9 cellular contexts compared by ENCODE assay signal in genomic region chr17:5078106-5079028, GRCh38. TPM values are rescaled to one million over a fixed set of nuclear protein-coding genes. Genes with fewer than 3 reads are reported as not detected.
DNase-seq lines count a peak whose midpoint lies in the region; ATAC-seq, FAIRE-seq and TF ChIP-seq lines count a peak whose summit lies in the region.
"Had no signal": no experiment of that assay in that cellular context is flagged by ENCODE, and none has a peak within 500 bp of the region (broad histone marks: within the 10 kb centered on the region; RNA-seq: fewer than 3 reads in every experiment).

TSS of gene ZFP3 (plus strand) at chr17:5078467. CDS start at chr17:5091505, 13,038 bp downstream.

- no peaks in the 10 kb centered on the region for H3K27me3 ChIP-seq in liver (ENCODE audit: control insufficient read depth in 4 of 4, insufficient read depth in 4 of 4, low read length in 3 of 4)
- no peaks in the 10 kb centered on the region; a peak in 1 of 5 replicates for H3K27me3 ChIP-seq in HepG2 (ENCODE audit: control insufficient read depth in 1 of 2, insufficient read depth in 2 of 2, low read length in 2 of 2)

- H3K27ac ChIP-seq in liver (ENCODE audit: low read depth in 1 of 2, low read length in 2 of 2) (peak within 1 kb of the TSS; percentile 52 to 62), HepG2 (ENCODE audit: extremely low read length, insufficient read depth, low read length) (no peak within 1 kb of the TSS)

- H3K4me3 ChIP-seq in liver (ENCODE audit: low read depth in 1 of 3, low read length in 3 of 3), result peak within 1 kb of the TSS; percentile 57 to 89 (median 83)
- H3K4me3 ChIP-seq in HepG2 (replicated peaks in 1 of 3; ENCODE audit: insufficient read depth in 1 of 3, low read depth in 2 of 3, low read length in 3 of 3), result no peak within 1 kb of the TSS

- H3K4me3 Mint-ChIP-seq in natural killer cell, result peak within 1 kb of the TSS; percentile 95
- peak within 1 kb of the TSS; percentile 84 for H3K4me3 Mint-ChIP-seq in stimulated activated memory B cell treated with anti-CD40 and anti-IgM and Interleukin-4, amounts not matched to agents 10 μg/mL and 1 μg/mL and 100 μg/mL, for 72 hours

- in situ Hi-C loops in HepG2 (cut with HindIII; ENCODE audit: extremely low pct_ligation_motif_present, low pct_unique_long_range_greater_than_20kb), result no loop called here

- no peaks in the 10 kb centered on the region for H3K27me3 Mint-ChIP-seq in natural killer cell (ENCODE audit: low read depth in 2 of 2)
- no peaks in the 10 kb centered on the region for H3K27me3 Mint-ChIP-seq in stimulated activated memory B cell treated with anti-CD40 and anti-IgM and Interleukin-4, amounts not matched to agents 10 μg/mL and 1 μg/mL and 100 μg/mL, for 72 hours

- no peak for TF ChIP-seq RAD21 in liver (IDR thresholded peaks at IDR 0.05)
- TF ChIP-seq RAD21 in HepG2 (CRISPR knock-in tag; IDR thresholded peaks at IDR 0.05), result no peak

- BruUV-seq in HepG2 (replicated peaks; lab: Mats Ljungman, UMichigan), result no TSS peak

- CTCF ChIA-PET in HepG2 (lab: Yijun Ruan, JAX; ENCODE audit: low intra/inter-chr PET ratio, low total read pairs), result no interaction called here

- H3K9ac ChIP-seq in liver (ENCODE audit: low read depth in 1 of 2, low read length in 2 of 2) (peak within 1 kb of the TSS; percentile 34 to 64), HepG2 (ENCODE audit: insufficient read depth, low read depth, low read length) (no peak within 1 kb of the TSS)

- H3K36me3 Mint-ChIP-seq in natural killer cell, result no peaks in the 10 kb centered on the region
- H3K36me3 Mint-ChIP-seq in stimulated activated memory B cell treated with anti-CD40 and anti-IgM and Interleukin-4, amounts not matched to agents 10 μg/mL and 1 μg/mL and 100 μg/mL, for 72 hours, result peaks cover 26% of the 10 kb centered on the region

- no peak for TF ChIP-seq POLR2A in HepG2 (IDR thresholded peaks at IDR 0.05; ENCODE audit: insufficient read depth in 1 of 2, low read depth in 2 of 2, low read length in 2 of 2)

- intact Hi-C loops in HepG2 (cut with micrococcal nuclease; ENCODE audit: unreplicated experiment) (no loop called here), natural killer cell (cut with micrococcal nuclease) (no loop called here)

- H3K27ac Mint-ChIP-seq in natural killer cell, result peak within 1 kb of the TSS; percentile 79 to 81
- H3K27ac Mint-ChIP-seq in stimulated activated memory B cell treated with anti-CD40 and anti-IgM and Interleukin-4, amounts not matched to agents 10 μg/mL and 1 μg/mL and 100 μg/mL, for 72 hours, result peak within 1 kb of the TSS; percentile 99

- 6% methylated on average over 75 of the region's 75 CpGs for WGBS in liver
- WGBS in HepG2 (ENCODE audit: low lambda C conversion rate), result 84% methylated on average over 68 of the region's 75 CpGs

- H3K36me3 ChIP-seq in liver (ENCODE audit: control insufficient read depth in 4 of 4, insufficient read depth in 3 of 4, low read depth in 1 of 4, low read length in 3 of 4) (no peaks in the 10 kb centered on the region), HepG2 (replicated peaks in 1 of 2; ENCODE audit: control insufficient read depth in 1 of 2, insufficient read depth in 2 of 2, low read length in 2 of 2) (no peaks in the 10 kb centered on the region)

- FAIRE-seq in HepG2 (lab: Jason Lieb, UNC), result no peak

- H3K4me1 Mint-ChIP-seq in natural killer cell, result peaks cover 28 to 29% of the 10 kb centered on the region in 2 donors
- peaks cover 31% of the 10 kb centered on the region for H3K4me1 Mint-ChIP-seq in stimulated activated memory B cell treated with anti-CD40 and anti-IgM and Interleukin-4, amounts not matched to agents 10 μg/mL and 1 μg/mL and 100 μg/mL, for 72 hours

- H2AFZ ChIP-seq in HepG2 (ENCODE audit: low read length), result no peak within 1 kb of the TSS

- no peaks in the 10 kb centered on the region for H3K9me3 Mint-ChIP-seq in natural killer cell
- peaks cover 6% of the 10 kb centered on the region for H3K9me3 Mint-ChIP-seq in stimulated activated memory B cell treated with anti-CD40 and anti-IgM and Interleukin-4, amounts not matched to agents 10 μg/mL and 1 μg/mL and 100 μg/mL, for 72 hours

- TF ChIP-seq CTCF in liver (IDR thresholded peaks at IDR 0.05; ENCODE audit: low read depth, low read length, missing input control) (no peak), HepG2 (CRISPR knock-in tag; IDR thresholded peaks at IDR 0.05) (no peak), natural killer cell (IDR thresholded peaks at IDR 0.05) (no peak)

- H4K20me1 ChIP-seq in HepG2 (ENCODE audit: insufficient read depth, low read length), result no peaks in the 10 kb centered on the region

- POLR2A ChIA-PET in HepG2 (lab: Yijun Ruan, JAX), result no interaction called here

- H3K9me3 ChIP-seq in liver (ENCODE audit: control insufficient read depth in 4 of 4, low read length in 3 of 4) (peaks cover 0 to 14% (median 5%) of the 10 kb centered on the region in 4 donors), HepG2 (ENCODE audit: low read length) (no peaks in the 10 kb centered on the region)

- H3K4me1 ChIP-seq in liver (ENCODE audit: control insufficient read depth in 4 of 4, insufficient read depth in 4 of 4, low read length in 3 of 4) (peaks cover 0 to 5% (median 0%) of the 10 kb centered on the region in 4 donors), HepG2 (ENCODE audit: insufficient read depth, low read length) (peaks cover 9% of the 10 kb centered on the region)

- no peak for ATAC-seq in HepG2
- ATAC-seq in HG03103 (IDR thresholded peaks at IDR 0.05; ENCODE audit: low read depth, unreplicated experiment), result peak; percentile 77
- peak; percentile 92 for ATAC-seq in esophagus mucosa
- ATAC-seq in natural killer cell, result peak; percentile 85 to 91 (median 88)
- ATAC-seq in stimulated activated memory B cell treated with anti-CD40 and anti-IgM and Interleukin-4, amounts not matched to agents 10 μg/mL and 1 μg/mL and 100 μg/mL, for 72 hours, result peak; percentile 96

- TF ChIP-seq EP300 in HepG2 (IDR thresholded peaks at IDR 0.05; ENCODE audit: low read depth in 2 of 2, low read length in 2 of 2) (no peak), HepG2 (CRISPR knock-in tag; IDR thresholded peaks at IDR 0.05; ENCODE audit: borderline replicate concordance) (no peak)

- no peak within 1 kb of the TSS for H3K4me2 ChIP-seq in HepG2 (ENCODE audit: low read depth, low read length)

- DNase-seq in HepG2 (ENCODE audit: low spot score) (no peak), NCI-H774 (lab: John Stamatoyannopoulos, UW) (peak; percentile 66), activated T-cell treated with anti-CD3 and anti-CD28 coated beads for 48 hours (ENCODE audit: low read depth) (peak; percentile 78), natural killer cell (peak; percentile 78)

- H3K79me2 ChIP-seq in HepG2 (ENCODE audit: insufficient read depth, low read length), result no peaks in the 10 kb centered on the region

TF ChIP-seq in liver, 16 proteins besides CTCF, POLR2A, EP300 and RAD21:
- TF ChIP-seq GABPA (IDR thresholded peaks at IDR 0.05 in 1 of 2, conservative IDR thresholded peaks at IDR 0.05 in 1 of 2), result peak; percentile 65 to 87
- TF ChIP-seq HNF4G (IDR thresholded peaks at IDR 0.05), result no peak
- TF ChIP-seq MAX (IDR thresholded peaks at IDR 0.05), result peak; percentile 83
- TF ChIP-seq SP1 (IDR thresholded peaks at IDR 0.05), result peak; percentile 35

TF ChIP-seq in HepG2, 621 proteins besides CTCF, POLR2A, EP300 and RAD21:
- TF ChIP-seq ZNF574 (CRISPR knock-in tag; IDR thresholded peaks at IDR 0.05), result no peak

RNA-seq across cellular contexts. Expression of gene ZFP3, which starts in this region (rescaled TPM):
- total RNA-seq in liver (1 to 10 TPM; 1.6 TPM), HepG2 (2016; rRNA removed; fragmentation: Illumina TruSeq; extraction: Trizol) (not detected in 2 replicates), esophagus mucosa (1.8 TPM), natural killer cell (1 to 10 TPM; 3.8 to 7.2 (median 5.1) TPM)
- polyA plus RNA-seq in liver (under 1 TPM; 0.46 to 0.56 TPM), HepG2 (2011; rRNA removed) (not detected in 2 replicates)
- not detected in 2 replicates for total RNA-seq in HepG2 (2016; cell fraction: cytosol; rRNA removed; fragmentation: Illumina TruSeq; extraction: Trizol; ENCODE audit: low read depth)
- not detected in 2 replicates for total RNA-seq in HepG2 (2016; cell fraction: insoluble cytoplasmic fraction; rRNA removed; fragmentation: Illumina TruSeq; extraction: Trizol)
- total RNA-seq in HepG2 (2016; cell fraction: membrane; rRNA removed; fragmentation: Illumina TruSeq; extraction: Trizol), result not detected in 2 replicates
- not detected in 2 replicates for total RNA-seq in HepG2 (2016; cell fraction: nucleus; rRNA removed; fragmentation: Illumina TruSeq; extraction: Trizol)
- polyA plus RNA-seq in HepG2 (2011; cell fraction: cytosol; rRNA removed), result not detected in 2 replicates
- not detected in 2 replicates for polyA plus RNA-seq in HepG2 (2011; cell fraction: nucleus; rRNA removed)
- not detected in 2 replicates for polyA plus RNA-seq in HepG2 (2012)
- not detected in 2 replicates for polyA plus RNA-seq in HepG2 (2016; cell fraction: cytosol; fragmentation: Illumina TruSeq; extraction: Trizol; ENCODE audit: low read depth)
- polyA plus RNA-seq in HepG2 (2016; cell fraction: insoluble cytoplasmic fraction; fragmentation: Illumina TruSeq; extraction: Trizol; ENCODE audit: low read depth), result not detected in 2 replicates
- polyA plus RNA-seq in HepG2 (2016; cell fraction: membrane; fragmentation: Illumina TruSeq; extraction: Trizol; ENCODE audit: low read depth), result not detected in 2 replicates
- polyA plus RNA-seq in HepG2 (2016; cell fraction: nucleus; fragmentation: Illumina TruSeq; extraction: Trizol; ENCODE audit: insufficient read depth, low read depth), result not detected in 2 replicates
- not detected in 2 replicates for polyA minus RNA-seq in HepG2 (2011; rRNA and poly(A)+ RNA removed; ENCODE audit: low replicate concordance)
- not detected in 2 replicates for polyA minus RNA-seq in HepG2 (2011; cell fraction: cytosol; rRNA and poly(A)+ RNA removed)
- polyA minus RNA-seq in HepG2 (2011; cell fraction: nucleus; rRNA and poly(A)+ RNA removed), result not detected in 2 replicates
- total RNA-seq: Daoy had no signal

Comparison
In these comparisons a context has a peak if more than half of its experiments do, and no peak if none do; other contexts are left out.
1. H3K4me3 ChIP-seq: peak in liver (3 of 3); none in HepG2 (0 of 3).